In the genomic region with DNA sequence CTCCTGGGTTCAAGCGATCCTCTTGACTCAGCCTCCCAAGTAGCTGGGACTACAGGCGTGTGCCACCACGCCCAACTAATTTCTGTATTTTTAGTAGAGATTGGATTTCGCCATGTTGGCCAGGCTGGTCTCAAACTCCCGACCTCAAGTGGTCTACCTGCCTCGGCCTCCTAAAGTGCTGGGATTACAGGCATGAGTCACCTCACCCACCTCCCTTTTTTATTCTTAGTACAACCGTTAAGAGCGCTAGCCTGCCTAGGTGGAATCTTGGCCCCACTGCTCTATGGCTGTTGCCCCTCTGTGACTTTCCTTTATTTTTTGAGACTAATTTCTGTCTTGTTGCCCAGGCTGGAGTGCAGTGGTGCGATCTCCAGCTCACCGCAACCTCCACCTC, we compare ENCODE assay signal across 13 cellular contexts. TPM values are rescaled to one million over a fixed set of nuclear protein-coding genes. Genes with fewer than 3 reads are reported as not detected.
"Had no signal": no experiment of that assay in that cellular context is flagged by ENCODE, and none has a peak within 500 bp of the region (broad histone marks: within the 10 kb centered on the region; RNA-seq: fewer than 3 reads in every experiment).

No MANE protein-coding gene starts in this region.

RNA-seq across cellular contexts. Expression of gene MYL11, which starts 36.6 kb away (rescaled TPM):
- total RNA-seq: heart left ventricle, kidney epithelial cell, left ventricle myocardium inferior, lung microvascular endothelial cell, osteoblast, pulmonary artery endothelial cell, renal cortical epithelial cell, right atrium auricular region, smooth muscle cell, subcutaneous adipose tissue, suprapubic skin, thyroid gland had no signal
- polyA plus RNA-seq: heart left ventricle, neural cell had no signal

RNA-seq across cellular contexts. Expression of gene SEPTIN1, which starts 44.4 kb away (rescaled TPM):
- total RNA-seq: osteoblast had no signal
